Comparison of ENCODE assay signal across 9 cellular contexts in the genomic region with DNA sequence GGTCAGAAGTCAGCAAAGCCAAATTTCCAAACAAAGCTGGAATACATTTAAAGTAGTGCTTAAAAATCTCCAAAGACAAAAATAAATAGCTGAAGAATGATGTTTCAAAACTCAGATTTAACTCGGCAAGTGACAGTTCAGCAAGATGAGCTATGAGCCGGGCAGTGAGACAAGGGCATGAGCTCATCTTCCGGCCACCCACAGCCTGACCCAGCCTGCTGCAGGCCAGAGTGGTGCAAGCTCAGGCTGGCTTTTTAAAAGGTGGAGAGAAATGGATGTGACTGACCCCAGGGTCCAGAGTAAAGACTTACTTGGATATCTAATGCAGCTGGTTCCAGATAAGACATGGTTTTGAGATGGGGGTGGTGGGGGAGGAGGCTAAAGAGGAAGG.
A peak's percentile ranks its signal among the peaks of the same experiment; 100 is the strongest.
DNase-seq lines count a peak whose midpoint lies in the region; ATAC-seq and TF ChIP-seq lines count a peak whose summit lies in the region.
"Had no signal": no experiment of that assay in that cellular context is flagged by ENCODE, and none has a peak within 500 bp of the region (broad histone marks: within the 10 kb centered on the region; RNA-seq: fewer than 3 reads in every experiment).

No MANE protein-coding gene starts in this region.

- no peak for ATAC-seq in GM19324 (IDR thresholded peaks at IDR 0.05; ENCODE audit: low FRiP score, unreplicated experiment)
- no peak for ATAC-seq in HG03378 (IDR thresholded peaks at IDR 0.05; ENCODE audit: unreplicated experiment)
- ATAC-seq: foreskin keratinocyte had no signal

- 51% methylated on average over 3 of the region's 3 CpGs for WGBS in suprapubic skin

- no peak for TF ChIP-seq EP300 in suprapubic skin (IDR thresholded peaks at IDR 0.05)

- TF ChIP-seq CTCF in epithelial cell of esophagus (IDR thresholded peaks at IDR 0.05; ENCODE audit: insufficient read depth, low read depth, low read length, missing control alignments) = no peak
- no peak for TF ChIP-seq CTCF in suprapubic skin (IDR thresholded peaks at IDR 0.05)
- no peak for TF ChIP-seq CTCF in glutamatergic neuron (IDR thresholded peaks at IDR 0.05; ENCODE audit: partially characterized antibody, unreplicated experiment)

- no peaks in the 10 kb centered on the region for H3K36me3 ChIP-seq in suprapubic skin

- DNase-seq in HT1080 (ENCODE audit: low read depth) (peak; percentile 54), epithelial cell of esophagus (ENCODE audit: low read depth) (peak; percentile 50), lung microvascular endothelial cell (ENCODE audit: low read depth in 2 of 2) (peak; percentile 11 to 16), suprapubic skin (ENCODE audit: low spot score in 2 of 2) (peak in 1 of 2 donors; percentile 73), glutamatergic neuron (no peak)
- no peak for DNase-seq in activated T-helper 1 cell treated with anti-CD3 and anti-CD28 coated beads, Interleukin-12 subunit alpha, Interleukin-12 subunit beta, Interleukin-2, Interleukin-4 antibody, amounts not matched to agents 30 ng/mL and 10 ng/mL and 1 ng/mL, durations not matched to agents 14 hours and 24 hours and 36 hours (ENCODE audit: low spot score)

- H3K27ac ChIP-seq in suprapubic skin = peak overlapping the region; percentile 59
- H3K27ac ChIP-seq: foreskin keratinocyte had no signal

- H3K27me3 ChIP-seq in suprapubic skin = no peaks in the 10 kb centered on the region

- no peaks in the 10 kb centered on the region for H3K9me3 Mint-ChIP-seq in activated T-helper 1 cell treated with anti-CD3 and anti-CD28 coated beads, Interleukin-12 subunit alpha, Interleukin-12 subunit beta, Interleukin-2, Interleukin-4 antibody, amounts not matched to agents 30 ng/mL and 10 ng/mL and 1 ng/mL, durations not matched to agents 14 hours and 24 hours and 36 hours
- no peaks in the 10 kb centered on the region for H3K9me3 Mint-ChIP-seq in glutamatergic neuron (ENCODE audit: unreplicated experiment)

- no peaks in the 10 kb centered on the region for H3K4me1 Mint-ChIP-seq in activated T-helper 1 cell treated with anti-CD3 and anti-CD28 coated beads, Interleukin-12 subunit alpha, Interleukin-12 subunit beta, Interleukin-2, Interleukin-4 antibody, amounts not matched to agents 30 ng/mL and 10 ng/mL and 1 ng/mL, durations not matched to agents 14 hours and 24 hours and 36 hours (ENCODE audit: low read depth)
- no peaks in the 10 kb centered on the region for H3K4me1 Mint-ChIP-seq in glutamatergic neuron (ENCODE audit: low read depth, unreplicated experiment)

- no peaks in the 10 kb centered on the region for H3K9me3 ChIP-seq in suprapubic skin

- no peaks in the 10 kb centered on the region for H3K36me3 Mint-ChIP-seq in activated T-helper 1 cell treated with anti-CD3 and anti-CD28 coated beads, Interleukin-12 subunit alpha, Interleukin-12 subunit beta, Interleukin-2, Interleukin-4 antibody, amounts not matched to agents 30 ng/mL and 10 ng/mL and 1 ng/mL, durations not matched to agents 14 hours and 24 hours and 36 hours (ENCODE audit: low read depth)
- no peaks in the 10 kb centered on the region for H3K36me3 Mint-ChIP-seq in glutamatergic neuron (ENCODE audit: unreplicated experiment)

- peaks cover 24% of the 10 kb centered on the region for H3K4me1 ChIP-seq in suprapubic skin
- H3K4me1 ChIP-seq: foreskin keratinocyte had no signal

- H3K27ac Mint-ChIP-seq in activated T-helper 1 cell treated with anti-CD3 and anti-CD28 coated beads, Interleukin-12 subunit alpha, Interleukin-12 subunit beta, Interleukin-2, Interleukin-4 antibody, amounts not matched to agents 30 ng/mL and 10 ng/mL and 1 ng/mL, durations not matched to agents 14 hours and 24 hours and 36 hours = no peak overlapping the region
- no peak overlapping the region for H3K27ac Mint-ChIP-seq in glutamatergic neuron (ENCODE audit: unreplicated experiment)

- no peak overlapping the region for H3K4me3 Mint-ChIP-seq in activated T-helper 1 cell treated with anti-CD3 and anti-CD28 coated beads, Interleukin-12 subunit alpha, Interleukin-12 subunit beta, Interleukin-2, Interleukin-4 antibody, amounts not matched to agents 30 ng/mL and 10 ng/mL and 1 ng/mL, durations not matched to agents 14 hours and 24 hours and 36 hours
- no peak overlapping the region for H3K4me3 Mint-ChIP-seq in glutamatergic neuron (ENCODE audit: unreplicated experiment)

- intact Hi-C loops in activated T-helper 1 cell treated with anti-CD3 and anti-CD28 coated beads, Interleukin-12 subunit alpha, Interleukin-12 subunit beta, Interleukin-2, Interleukin-4 antibody, amounts not matched to agents 30 ng/mL and 10 ng/mL and 1 ng/mL, durations not matched to agents 14 hours and 24 hours and 36 hours (cut with micrococcal nuclease) = no loop called here

- no peak for TF ChIP-seq POLR2A in suprapubic skin (IDR thresholded peaks at IDR 0.05)

- H3K27me3 Mint-ChIP-seq in activated T-helper 1 cell treated with anti-CD3 and anti-CD28 coated beads, Interleukin-12 subunit alpha, Interleukin-12 subunit beta, Interleukin-2, Interleukin-4 antibody, amounts not matched to agents 30 ng/mL and 10 ng/mL and 1 ng/mL, durations not matched to agents 14 hours and 24 hours and 36 hours (ENCODE audit: insufficient read depth) = peaks cover 12% of the 10 kb centered on the region
- H3K27me3 Mint-ChIP-seq in glutamatergic neuron (ENCODE audit: unreplicated experiment) = no peaks in the 10 kb centered on the region

- H3K4me3 ChIP-seq in epithelial cell of esophagus (ENCODE audit: low read length) (no peak overlapping the region), suprapubic skin (no peak overlapping the region)

Comparison
In these comparisons a context has a peak if more than half of its experiments do, and no peak if none do; other contexts are left out.
1. DNase-seq: peak in HT1080 (single experiment), epithelial cell of esophagus (single experiment) and lung microvascular endothelial cell (2 of 2); none in activated T-helper 1 cell treated with anti-CD3 and anti-CD28 coated beads, Interleukin-12 subunit alpha, Interleukin-12 subunit beta, Interleukin-2, Interleukin-4 antibody, amounts not matched to agents 30 ng/mL and 10 ng/mL and 1 ng/mL, durations not matched to agents 14 hours and 24 hours and 36 hours (single experiment) and glutamatergic neuron (single experiment).